ENCODE assay signal across 26 cellular contexts in genomic region chr18:61464551-61465102, GRCh38.
DNase-seq lines count a peak whose midpoint lies in the region; ATAC-seq lines count a peak whose summit lies in the region.
"Had no signal": no experiment of that assay in that cellular context is flagged by ENCODE, and none has a peak within 500 bp of the region (broad histone marks: within the 10 kb centered on the region; RNA-seq: fewer than 3 reads in every experiment).

No MANE protein-coding gene starts in this region.

- no peak overlapping the region; the same call in 1 of the 2 replicates for H3K4me3 ChIP-seq in ACC112 (ENCODE audit: low read depth, low read length)
- H3K4me3 ChIP-seq: colonic mucosa, gastroesophageal sphincter, lower lobe of right lung, Peyer's patch, psoas muscle, SJCRH30, upper lobe of right lung had no signal

- H2AFZ ChIP-seq in ACC112 (ENCODE audit: low read length, unreplicated experiment) = peak overlapping the region; percentile 89

- ATAC-seq in GM19452 (IDR thresholded peaks at IDR 0.05; ENCODE audit: unreplicated experiment) = peak; percentile 81
- ATAC-seq in GM19463 (IDR thresholded peaks at IDR 0.05; ENCODE audit: unreplicated experiment) = no peak
- no peak for ATAC-seq in GM21526 (IDR thresholded peaks at IDR 0.05; ENCODE audit: low FRiP score, unreplicated experiment)
- ATAC-seq: activated T-cell treated with anti-CD3 and anti-CD28 coated beads, Interleukin-2, amount 50 U/mL, for 4 hours; esophagus mucosa; gastroesophageal sphincter; HCT116; lower lobe of right lung; psoas muscle; upper lobe of right lung had no signal

- peaks cover 17% of the 10 kb centered on the region for H3K4me1 ChIP-seq in ACC112 (ENCODE audit: control insufficient read depth, insufficient read depth, low read length, unreplicated experiment)
- H3K4me1 ChIP-seq: BE2C, colonic mucosa, gastroesophageal sphincter, lower lobe of right lung, Peyer's patch, psoas muscle, SJCRH30, upper lobe of right lung had no signal

- DNase-seq in astrocyte of the hippocampus (ENCODE audit: low read depth, low spot score) (peak; percentile 19), kidney tubule cell (ENCODE audit: low spot score) (peak; percentile 81), NCI-H526 treated with DMSO at 0.1 percent for 48 hours (lab: John Stamatoyannopoulos, UW) (no peak)
- no peak for DNase-seq in activated CD4-positive, alpha-beta T cell treated with anti-CD3 and anti-CD28 coated beads, Interleukin-2, amount 50 U/mL, for 48 hours
- DNase-seq: activated T-cell treated with anti-CD3 and anti-CD28 coated beads, Interleukin-2, amount 50 U/mL, for 4 hours; BE2C; colonic mucosa; DND-41; effector memory CD4-positive, alpha-beta T cell; lower lobe of right lung; NCI-H1092; NCI-H2081 treated with DMSO at 0.1 percent for 48 hours; NCI-H446; NK-92 treated with Interleukin-12 subunit alpha and Interleukin-12 subunit beta, amount 100 ng/mL, for 24 hours; Peyer's patch; psoas muscle; SJCRH30; T-helper 1 cell; upper lobe of right lung had no signal

- peak overlapping the region; percentile 51 for H3K27ac ChIP-seq in ACC112 (ENCODE audit: low read depth, low read length)
- H3K27ac ChIP-seq: colonic mucosa, gastroesophageal sphincter, lower lobe of right lung, Peyer's patch, psoas muscle, SJCRH30, upper lobe of right lung had no signal

- no peaks in the 10 kb centered on the region for H3K27me3 ChIP-seq in ACC112 (ENCODE audit: insufficient read depth, low read length)
- H3K27me3 ChIP-seq: BE2C, colonic mucosa, gastroesophageal sphincter, Peyer's patch, SJCRH30, upper lobe of right lung had no signal

- no peaks in the 10 kb centered on the region for H3K36me3 ChIP-seq in ACC112 (ENCODE audit: insufficient read depth, low read length)
- H3K36me3 ChIP-seq: BE2C, colonic mucosa, gastroesophageal sphincter, lower lobe of right lung, Peyer's patch, SJCRH30, upper lobe of right lung had no signal

- H3K79me2 ChIP-seq in ACC112 (ENCODE audit: control insufficient read depth, insufficient read depth, low read length, unreplicated experiment) = no peaks in the 10 kb centered on the region

Comparison
In these comparisons a context has a peak if more than half of its experiments do, and no peak if none do; other contexts are left out.
1. DNase-seq: peak in astrocyte of the hippocampus (single experiment) and kidney tubule cell (single experiment); none in NCI-H526 treated with DMSO at 0.1 percent for 48 hours (single experiment) and activated CD4-positive, alpha-beta T cell treated with anti-CD3 and anti-CD28 coated beads, Interleukin-2, amount 50 U/mL, for 48 hours (0 of 2).